In the genomic region with DNA sequence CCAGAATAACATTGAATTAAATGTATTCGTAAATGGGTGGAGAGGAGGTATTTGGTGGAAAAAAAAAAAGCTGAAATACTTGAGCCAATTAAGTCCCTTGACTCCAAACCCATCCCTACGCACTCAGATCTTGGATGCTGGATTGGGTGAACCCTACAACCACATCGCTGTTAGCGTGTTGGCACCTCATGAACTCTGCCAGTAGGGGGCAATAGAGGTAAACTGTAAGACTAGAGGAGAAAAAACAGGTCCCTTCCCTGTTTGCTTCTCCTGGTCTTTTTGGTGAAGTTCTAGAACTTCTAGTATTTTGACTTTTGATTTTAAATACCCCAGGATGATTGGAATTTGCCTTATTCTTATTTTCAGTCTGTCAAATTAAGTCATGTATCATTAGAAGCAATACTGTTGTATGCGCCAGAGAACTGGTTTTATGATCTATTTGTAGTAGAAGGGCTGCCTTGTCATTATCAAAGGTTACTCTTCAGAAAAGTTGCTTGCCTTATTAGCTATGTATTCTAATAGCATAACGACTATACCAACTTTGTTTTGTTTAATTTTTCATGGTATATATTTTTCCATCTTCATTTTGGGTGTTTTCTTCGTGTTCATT, we compare ENCODE assay signal across 8 cellular contexts. TPM values are rescaled to one million over a fixed set of nuclear protein-coding genes. Genes with fewer than 3 reads are reported as not detected.
DNase-seq lines count a peak whose midpoint lies in the region; ATAC-seq, FAIRE-seq and TF ChIP-seq lines count a peak whose summit lies in the region.

No MANE protein-coding gene starts in this region.

- peak; percentile 1 for DNase-seq in activated CD8-positive, alpha-beta memory T cell treated with anti-CD3 and anti-CD28 coated beads, Interleukin-2, amount 50 U/mL, for 24 hours (ENCODE audit: extremely low read depth)
- DNase-seq in activated CD8-positive, alpha-beta memory T cell treated with anti-CD3 and anti-CD28 coated beads for 24 hours = no peak
- DNase-seq in astrocyte of the spinal cord (ENCODE audit: low read depth, low spot score) (peak; percentile 57), HepG2 (ENCODE audit: low spot score) (peak; percentile 38), tibial nerve (ENCODE audit: low spot score in 2 of 2) (peak in 1 of 2 donors; percentile 45)

- WGBS in HepG2 (ENCODE audit: low lambda C conversion rate) = 21% methylated on average over 7 of the region's 7 CpGs
- WGBS in tibial nerve, 2 donors = 29 to 30% methylated on average over 7 of the region's 7 CpGs

- no peak for TF ChIP-seq EP300 in HepG2 (IDR thresholded peaks at IDR 0.05; ENCODE audit: low read depth in 2 of 2, low read length in 2 of 2)
- no peak for TF ChIP-seq EP300 in HepG2 (CRISPR knock-in tag; IDR thresholded peaks at IDR 0.05; ENCODE audit: borderline replicate concordance)
- no peak for TF ChIP-seq EP300 in tibial nerve (IDR thresholded peaks at IDR 0.05)

- H3K9me3 ChIP-seq in OCI-LY3 (ENCODE audit: insufficient read depth, low read length) (no peaks in the 10 kb centered on the region), HepG2 (ENCODE audit: low read length) (peaks cover 11% of the 10 kb centered on the region), tibial nerve (no peaks in the 10 kb centered on the region)

- H3K27me3 ChIP-seq in OCI-LY3 (ENCODE audit: low read depth, low read length) = peaks cover 7% of the 10 kb centered on the region; the same call in 1 of the 2 replicates
- H3K27me3 ChIP-seq in HepG2 (ENCODE audit: control insufficient read depth in 1 of 2, insufficient read depth in 2 of 2, low read length in 2 of 2) = no peaks in the 10 kb centered on the region
- H3K27me3 ChIP-seq in tibial nerve = no peaks in the 10 kb centered on the region

- H3K4me2 ChIP-seq in OCI-LY3 (ENCODE audit: low read length) (no peak overlapping the region), HepG2 (ENCODE audit: low read depth, low read length) (no peak overlapping the region)

- no peak for TF ChIP-seq RAD21 in HepG2 (CRISPR knock-in tag; IDR thresholded peaks at IDR 0.05)

- H2AFZ ChIP-seq in OCI-LY3 (ENCODE audit: low read depth, low read length) (no peak overlapping the region), HepG2 (ENCODE audit: low read length) (no peak overlapping the region)

- no peak for FAIRE-seq in HepG2 (lab: Jason Lieb, UNC)

- H3K27ac ChIP-seq in OCI-LY3 (ENCODE audit: low read length) (no peak overlapping the region), HepG2 (ENCODE audit: extremely low read length, insufficient read depth, low read length) (no peak overlapping the region), tibial nerve (no peak overlapping the region)

- POLR2A ChIA-PET in HepG2 (lab: Yijun Ruan, JAX) = no interaction called here

- intact Hi-C loops in HepG2 (cut with micrococcal nuclease; ENCODE audit: unreplicated experiment) = no loop called here

- H3K79me2 ChIP-seq in OCI-LY3 (ENCODE audit: low read length) (no peaks in the 10 kb centered on the region), HepG2 (ENCODE audit: insufficient read depth, low read length) (no peaks in the 10 kb centered on the region)

- CTCF ChIA-PET in HepG2 (lab: Yijun Ruan, JAX; ENCODE audit: low intra/inter-chr PET ratio, low total read pairs) = no interaction called here

- H3K4me3 ChIP-seq in OCI-LY3 (ENCODE audit: low read length) (no peak overlapping the region), astrocyte of the spinal cord (ENCODE audit: low read depth, low read length) (no peak overlapping the region), HepG2 (replicated peaks in 1 of 3; ENCODE audit: insufficient read depth in 1 of 3, low read depth in 2 of 3, low read length in 3 of 3) (no peak overlapping the region), tibial nerve (no peak overlapping the region)

- no peaks in the 10 kb centered on the region for H3K36me3 ChIP-seq in OCI-LY3 (replicated peaks; ENCODE audit: low read depth, low read length)
- H3K36me3 ChIP-seq in HepG2 (replicated peaks in 1 of 2; ENCODE audit: control insufficient read depth in 1 of 2, insufficient read depth in 2 of 2, low read length in 2 of 2) = no peaks in the 10 kb centered on the region
- no peaks in the 10 kb centered on the region for H3K36me3 ChIP-seq in tibial nerve

- H3K9ac ChIP-seq in OCI-LY3 (ENCODE audit: low read length) (no peak overlapping the region), HepG2 (ENCODE audit: insufficient read depth, low read depth, low read length) (no peak overlapping the region)

- TF ChIP-seq CTCF in OCI-LY3 (IDR thresholded peaks at IDR 0.05; ENCODE audit: low read depth, low read length) = peak; percentile 98
- TF ChIP-seq CTCF in astrocyte of the spinal cord (IDR thresholded peaks at IDR 0.05; ENCODE audit: low read depth, low read length) = peak; percentile 67
- TF ChIP-seq CTCF in HepG2 (CRISPR knock-in tag; IDR thresholded peaks at IDR 0.05) = peak; percentile 70
- TF ChIP-seq CTCF in tibial nerve (IDR thresholded peaks at IDR 0.05) = peak; percentile 34 to 69 (median 43)

- H4K20me1 ChIP-seq in OCI-LY3 (ENCODE audit: insufficient read depth, low read length) = no peaks in the 10 kb centered on the region
- no peaks in the 10 kb centered on the region for H4K20me1 ChIP-seq in HepG2 (ENCODE audit: insufficient read depth, low read length)

- ATAC-seq in GM21423 (IDR thresholded peaks at IDR 0.05; ENCODE audit: unreplicated experiment) = peak; percentile 86
- peak; percentile 91 for ATAC-seq in HG03558 (IDR thresholded peaks at IDR 0.05; ENCODE audit: extremely low read depth, unreplicated experiment)
- ATAC-seq in HepG2 = peak; percentile 78

- in situ Hi-C loops in astrocyte of the spinal cord (cut with HindIII; ENCODE audit: low sequenced_read_pairs) = no loop called here
- in situ Hi-C loops in HepG2 (cut with HindIII; ENCODE audit: extremely low pct_ligation_motif_present, low pct_unique_long_range_greater_than_20kb) = no loop called here

- TF ChIP-seq POLR2A in HepG2 (IDR thresholded peaks at IDR 0.05; ENCODE audit: insufficient read depth in 1 of 2, low read depth in 2 of 2, low read length in 2 of 2) (no peak), tibial nerve (IDR thresholded peaks at IDR 0.05) (no peak)

- peaks cover 11% of the 10 kb centered on the region for H3K4me1 ChIP-seq in OCI-LY3 (ENCODE audit: low read length)
- H3K4me1 ChIP-seq in HepG2 (ENCODE audit: insufficient read depth, low read length) = no peaks in the 10 kb centered on the region
- H3K4me1 ChIP-seq in tibial nerve = no peaks in the 10 kb centered on the region

- no TSS peak for BruUV-seq in HepG2 (replicated peaks; lab: Mats Ljungman, UMichigan)

RNA-seq across cellular contexts. Expression of a gene that starts 1.9 kb away (rescaled TPM):
- total RNA-seq in HepG2 (2016; rRNA removed; fragmentation: Illumina TruSeq; extraction: Trizol) (not detected in 2 replicates), tibial nerve (not detected)
- not detected in 2 replicates for total RNA-seq in HepG2 (2016; cell fraction: cytosol; rRNA removed; fragmentation: Illumina TruSeq; extraction: Trizol; ENCODE audit: low read depth)
- total RNA-seq in HepG2 (2016; cell fraction: insoluble cytoplasmic fraction; rRNA removed; fragmentation: Illumina TruSeq; extraction: Trizol) = not detected in 2 replicates
- total RNA-seq in HepG2 (2016; cell fraction: membrane; rRNA removed; fragmentation: Illumina TruSeq; extraction: Trizol) = not detected in 2 replicates
- total RNA-seq in HepG2 (2016; cell fraction: nucleus; rRNA removed; fragmentation: Illumina TruSeq; extraction: Trizol) = not detected in 2 replicates
- not detected in 2 replicates for polyA plus RNA-seq in HepG2 (2011; rRNA removed)
- polyA plus RNA-seq in HepG2 (2011; cell fraction: cytosol; rRNA removed) = not detected in 2 replicates
- not detected in 2 replicates for polyA plus RNA-seq in HepG2 (2011; cell fraction: nucleus; rRNA removed)
- not detected in 2 replicates for polyA plus RNA-seq in HepG2 (2012)
- polyA plus RNA-seq in HepG2 (2016; cell fraction: cytosol; fragmentation: Illumina TruSeq; extraction: Trizol; ENCODE audit: low read depth) = not detected in 2 replicates
- not detected in 2 replicates for polyA plus RNA-seq in HepG2 (2016; cell fraction: insoluble cytoplasmic fraction; fragmentation: Illumina TruSeq; extraction: Trizol; ENCODE audit: low read depth)
- not detected in 2 replicates for polyA plus RNA-seq in HepG2 (2016; cell fraction: membrane; fragmentation: Illumina TruSeq; extraction: Trizol; ENCODE audit: low read depth)
- not detected in 2 replicates for polyA plus RNA-seq in HepG2 (2016; cell fraction: nucleus; fragmentation: Illumina TruSeq; extraction: Trizol; ENCODE audit: insufficient read depth, low read depth)
- polyA minus RNA-seq in HepG2 (2011; rRNA and poly(A)+ RNA removed; ENCODE audit: low replicate concordance) = not detected in 2 replicates
- not detected in 2 replicates for polyA minus RNA-seq in HepG2 (2011; cell fraction: cytosol; rRNA and poly(A)+ RNA removed)
- polyA minus RNA-seq in HepG2 (2011; cell fraction: nucleus; rRNA and poly(A)+ RNA removed) = not detected in 2 replicates

RNA-seq across cellular contexts. Expression of a gene that starts 35.1 kb away (rescaled TPM):
- total RNA-seq in HepG2 (2016; rRNA removed; fragmentation: Illumina TruSeq; extraction: Trizol) = not detected in 2 replicates
- not detected in 2 replicates for total RNA-seq in HepG2 (2016; cell fraction: cytosol; rRNA removed; fragmentation: Illumina TruSeq; extraction: Trizol; ENCODE audit: low read depth)
- not detected in 2 replicates for total RNA-seq in HepG2 (2016; cell fraction: insoluble cytoplasmic fraction; rRNA removed; fragmentation: Illumina TruSeq; extraction: Trizol)
- total RNA-seq in HepG2 (2016; cell fraction: membrane; rRNA removed; fragmentation: Illumina TruSeq; extraction: Trizol) = not detected in 2 replicates
- total RNA-seq in HepG2 (2016; cell fraction: nucleus; rRNA removed; fragmentation: Illumina TruSeq; extraction: Trizol) = not detected in 2 replicates
- not detected in 2 replicates for polyA plus RNA-seq in HepG2 (2011; rRNA removed)
- not detected in 2 replicates for polyA plus RNA-seq in HepG2 (2011; cell fraction: cytosol; rRNA removed)
- polyA plus RNA-seq in HepG2 (2011; cell fraction: nucleus; rRNA removed) = not detected in 2 replicates
- not detected in 2 replicates for polyA plus RNA-seq in HepG2 (2012)
- not detected in 2 replicates for polyA plus RNA-seq in HepG2 (2016; cell fraction: cytosol; fragmentation: Illumina TruSeq; extraction: Trizol; ENCODE audit: low read depth)
- not detected in 2 replicates for polyA plus RNA-seq in HepG2 (2016; cell fraction: insoluble cytoplasmic fraction; fragmentation: Illumina TruSeq; extraction: Trizol; ENCODE audit: low read depth)
- polyA plus RNA-seq in HepG2 (2016; cell fraction: membrane; fragmentation: Illumina TruSeq; extraction: Trizol; ENCODE audit: low read depth) = not detected in 2 replicates
- not detected in 2 replicates for polyA plus RNA-seq in HepG2 (2016; cell fraction: nucleus; fragmentation: Illumina TruSeq; extraction: Trizol; ENCODE audit: insufficient read depth, low read depth)
- polyA minus RNA-seq in HepG2 (2011; rRNA and poly(A)+ RNA removed; ENCODE audit: low replicate concordance) = not detected in 2 replicates
- not detected in 2 replicates for polyA minus RNA-seq in HepG2 (2011; cell fraction: cytosol; rRNA and poly(A)+ RNA removed)
- not detected in 2 replicates for polyA minus RNA-seq in HepG2 (2011; cell fraction: nucleus; rRNA and poly(A)+ RNA removed)
- total RNA-seq in tibial nerve = not detected

RNA-seq across cellular contexts. Expression of a gene that starts 57.0 kb away (rescaled TPM):
- total RNA-seq in HepG2 (2016; rRNA removed; fragmentation: Illumina TruSeq; extraction: Trizol) (not detected in 2 replicates), tibial nerve (not detected)
- not detected in 2 replicates for total RNA-seq in HepG2 (2016; cell fraction: cytosol; rRNA removed; fragmentation: Illumina TruSeq; extraction: Trizol; ENCODE audit: low read depth)
- total RNA-seq in HepG2 (2016; cell fraction: insoluble cytoplasmic fraction; rRNA removed; fragmentation: Illumina TruSeq; extraction: Trizol) = not detected in 2 replicates
- not detected in 2 replicates for total RNA-seq in HepG2 (2016; cell fraction: membrane; rRNA removed; fragmentation: Illumina TruSeq; extraction: Trizol)
- not detected in 2 replicates for total RNA-seq in HepG2 (2016; cell fraction: nucleus; rRNA removed; fragmentation: Illumina TruSeq; extraction: Trizol)
- not detected in 2 replicates for polyA plus RNA-seq in HepG2 (2011; rRNA removed)
- polyA plus RNA-seq in HepG2 (2011; cell fraction: cytosol; rRNA removed) = not detected in 2 replicates
- polyA plus RNA-seq in HepG2 (2011; cell fraction: nucleus; rRNA removed) = not detected in 2 replicates
- polyA plus RNA-seq in HepG2 (2012) = not detected in 2 replicates
- polyA plus RNA-seq in HepG2 (2016; cell fraction: cytosol; fragmentation: Illumina TruSeq; extraction: Trizol; ENCODE audit: low read depth) = not detected in 2 replicates
- polyA plus RNA-seq in HepG2 (2016; cell fraction: insoluble cytoplasmic fraction; fragmentation: Illumina TruSeq; extraction: Trizol; ENCODE audit: low read depth) = not detected in 2 replicates
- not detected in 2 replicates for polyA plus RNA-seq in HepG2 (2016; cell fraction: membrane; fragmentation: Illumina TruSeq; extraction: Trizol; ENCODE audit: low read depth)
- polyA plus RNA-seq in HepG2 (2016; cell fraction: nucleus; fragmentation: Illumina TruSeq; extraction: Trizol; ENCODE audit: insufficient read depth, low read depth) = not detected in 2 replicates
- polyA minus RNA-seq in HepG2 (2011; rRNA and poly(A)+ RNA removed; ENCODE audit: low replicate concordance) = not detected in 2 replicates
- polyA minus RNA-seq in HepG2 (2011; cell fraction: cytosol; rRNA and poly(A)+ RNA removed) = not detected in 2 replicates
- polyA minus RNA-seq in HepG2 (2011; cell fraction: nucleus; rRNA and poly(A)+ RNA removed) = not detected in 2 replicates

Comparison
In these comparisons a context has a peak if more than half of its experiments do, and no peak if none do; other contexts are left out.
1. CTCF ChIP-seq: peak in every context shown above with its lines; median percentile 98 in OCI-LY3; 70 in HepG2; 67 in astrocyte of the spinal cord; 43 in tibial nerve.